Comparison of ENCODE assay signal across 8 cellular contexts in the genomic region with DNA sequence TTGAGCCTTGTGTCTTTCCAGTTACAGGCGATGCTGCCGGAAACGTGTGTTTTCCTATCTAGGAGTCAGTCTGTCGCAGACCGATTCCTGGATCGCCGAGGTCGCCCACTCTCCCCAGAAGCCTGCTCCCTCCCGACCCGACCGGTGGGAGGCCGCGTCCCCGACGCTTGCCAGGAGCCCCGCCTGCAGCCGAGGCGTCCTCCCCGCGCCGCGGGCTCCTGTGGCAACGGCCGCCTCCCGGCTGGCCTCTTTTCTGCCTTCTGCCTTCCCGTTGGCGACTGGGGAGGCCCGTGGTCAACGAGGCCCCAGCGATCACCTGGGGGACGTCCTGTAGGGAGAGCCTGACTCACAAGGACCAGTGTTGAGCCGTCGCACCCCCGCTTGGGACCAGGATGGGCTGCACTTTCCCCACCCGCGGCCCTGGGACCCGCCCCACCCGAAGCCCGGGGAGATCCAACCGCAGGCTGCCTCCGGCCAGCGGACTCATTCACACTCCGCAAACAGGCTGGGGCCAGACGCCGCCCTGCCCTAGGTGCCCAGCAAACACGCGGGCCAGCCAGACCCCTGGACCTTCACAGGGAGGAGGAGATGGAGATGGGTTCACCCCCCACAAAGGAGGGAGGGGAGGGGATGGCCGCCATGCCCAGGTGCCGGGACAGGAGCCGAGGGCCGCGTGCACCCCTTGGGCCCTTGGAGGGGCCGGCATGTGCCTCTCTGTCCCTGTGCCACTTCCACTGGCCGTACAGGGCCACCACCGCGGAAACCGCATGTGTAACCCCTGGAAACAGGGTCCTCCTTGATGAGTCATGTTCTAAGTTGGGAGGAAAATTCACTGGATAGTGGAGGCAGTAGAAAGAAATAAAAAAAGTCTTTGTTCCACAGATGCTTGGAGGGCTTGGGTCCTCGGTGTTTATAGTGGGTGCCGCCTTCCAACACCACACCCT. TPM values are rescaled to one million over a fixed set of nuclear protein-coding genes. Genes with fewer than 3 reads are reported as not detected.
DNase-seq lines count a peak whose midpoint lies in the region; ATAC-seq and TF ChIP-seq lines count a peak whose summit lies in the region.

No MANE protein-coding gene starts in this region.

- dilution Hi-C loops in mammary epithelial cell (cut with HindIII; ENCODE audit: low sequenced_read_pairs): loop anchor here (25.0 kb wide), 1 partner anchor 238 kb away; no protein-coding TSS in a partner anchor

- BruUV-seq in mammary epithelial cell (replicated peaks; lab: Mats Ljungman, UMichigan): no TSS peak

- H3K4me1 ChIP-seq in mammary epithelial cell (ENCODE audit: insufficient read depth, low read length): peaks cover 26% of the 10 kb centered on the region
- H3K4me1 ChIP-seq in smooth muscle cell (ENCODE audit: low read depth): peaks cover 31% of the 10 kb centered on the region

- H2AFZ ChIP-seq in mammary epithelial cell (ENCODE audit: low read depth, low read length) (peak overlapping the region; percentile 93), smooth muscle cell (ENCODE audit: low read depth) (no peak overlapping the region)

- H3K27ac ChIP-seq in mammary epithelial cell (ENCODE audit: insufficient read depth, low read depth, low read length) (no peak overlapping the region), smooth muscle cell (ENCODE audit: low read depth) (peak overlapping the region; percentile 96)

- H3K79me2 ChIP-seq in mammary epithelial cell (ENCODE audit: insufficient read depth, low read length) (no peaks in the 10 kb centered on the region), smooth muscle cell (ENCODE audit: low read depth) (no peaks in the 10 kb centered on the region)

- H3K36me3 ChIP-seq in mammary epithelial cell (ENCODE audit: insufficient read depth, low read length) (no peaks in the 10 kb centered on the region), smooth muscle cell (ENCODE audit: low read depth) (no peaks in the 10 kb centered on the region)

- 9% methylated on average over 3 of the region's 59 CpGs for WGBS in mammary epithelial cell (ENCODE audit: low coverage, missing lambda C conversion rate)
- under 1% methylated on average over 59 of the region's 59 CpGs for WGBS in smooth muscle cell (ENCODE audit: low lambda C conversion rate)

- H3K9me3 ChIP-seq in mammary epithelial cell (replicated peaks; ENCODE audit: insufficient read depth, low read length) (no peaks in the 10 kb centered on the region), smooth muscle cell (replicated peaks; ENCODE audit: low read depth) (no peaks in the 10 kb centered on the region)

- TF ChIP-seq CTCF in NB4 (IDR thresholded peaks at IDR 0.05; ENCODE audit: low read depth, low read length) (no peak), mammary epithelial cell (conservative IDR thresholded peaks at IDR 0.05 in 1 of 2, IDR thresholded peaks at IDR 0.05 in 1 of 2; ENCODE audit: extremely low read depth in 1 of 2, insufficient read depth in 1 of 2, low read depth in 1 of 2, low read length in 2 of 2) (no peak), smooth muscle cell (IDR thresholded peaks at IDR 0.05; ENCODE audit: borderline replicate concordance, insufficient read depth, poor library complexity, severe bottlenecking) (no peak)

- CTCF ChIA-PET in mammary epithelial cell (lab: Charles Lee; ENCODE audit: low non-redundant PET): interaction anchor here (0.6 to 0.7 kb wide), 2 partner anchors 86 to 527 kb away, joined by 4 to 8 read pairs; no protein-coding TSS in a partner anchor

- H3K27me3 ChIP-seq in mammary epithelial cell (ENCODE audit: insufficient read depth, low read length) (peaks cover 2% of the 10 kb centered on the region), smooth muscle cell (ENCODE audit: low read depth) (no peaks in the 10 kb centered on the region)

- no peak overlapping the region for H3K4me3 ChIP-seq in NB4 (ENCODE audit: low read depth, low read length)
- peak overlapping the region; percentile 31 to 47 (median 46) for H3K4me3 ChIP-seq in mammary epithelial cell (replicated peaks in 1 of 3; ENCODE audit: insufficient read depth in 1 of 3, low read depth in 2 of 3, low read length in 3 of 3)
- H3K4me3 ChIP-seq in smooth muscle cell: peak overlapping the region; percentile 46

- in situ Hi-C loops in mammary epithelial cell (cut with MboI; ENCODE audit: low sequenced_read_pairs in 2 of 2): loop anchor here in 1 of 2 donors (25.0 kb wide), 1 partner anchor 138 kb away; no protein-coding TSS in a partner anchor

- H3K9ac ChIP-seq in mammary epithelial cell (ENCODE audit: insufficient read depth, low read length) (no peak overlapping the region), smooth muscle cell (ENCODE audit: low read depth) (peak overlapping the region; percentile 84)

- ATAC-seq in HG02970 (IDR thresholded peaks at IDR 0.05; ENCODE audit: low FRiP score, unreplicated experiment): no peak

- H3K4me2 ChIP-seq in mammary epithelial cell (ENCODE audit: insufficient read depth, low read depth, low read length): peak overlapping the region; percentile 86
- peak overlapping the region; percentile 90 for H3K4me2 ChIP-seq in smooth muscle cell

- no peaks in the 10 kb centered on the region for H4K20me1 ChIP-seq in mammary epithelial cell (ENCODE audit: insufficient read depth, low read length)
- no peaks in the 10 kb centered on the region for H4K20me1 ChIP-seq in smooth muscle cell (ENCODE audit: low read depth)

- peak; percentile 4 for TF ChIP-seq POLR2A in NB4 (IDR thresholded peaks at IDR 0.05; ENCODE audit: extremely low read depth, insufficient read length)

- peaks cover 25% of the 10 kb centered on the region for H3F3A ChIP-seq in smooth muscle cell (ENCODE audit: low read depth)

- intact Hi-C loops in mammary epithelial cell (cut with micrococcal nuclease): loop anchor here (5.0 kb wide), 1 partner anchor 353 kb away; a partner anchor contains a TSS

- DNase-seq in NCI-H748 (lab: John Stamatoyannopoulos, UW; ENCODE audit: unreplicated experiment) (peak; percentile 71), NCI-H748 treated with DMSO at 0.1 percent for 48 hours (lab: John Stamatoyannopoulos, UW) (no peak), NB4 (ENCODE audit: low read depth) (peak; percentile 53), mammary epithelial cell (peak; percentile 28), islet precursor cell (peak; percentile 82), smooth muscle cell (lab: John Stamatoyannopoulos, UW; ENCODE audit: unreplicated experiment) (no peak), GDM1 (lab: John Stamatoyannopoulos, UW) (no peak)

RNA-seq across cellular contexts. Expression of gene COL6A1, which starts 7.2 kb away (rescaled TPM):
- total RNA-seq in mammary epithelial cell (100 to 1,000 TPM in 1 of 2 donors, 1 to 10 TPM in 1; 9.1 to 156 TPM), smooth muscle cell (1,267 and 1,292 TPM in 2 replicates)
- polyA plus RNA-seq in mammary epithelial cell (12.0 TPM), smooth muscle cell (2,075 and 2,827 TPM in 2 replicates)
- polyA minus RNA-seq in mammary epithelial cell: 4.4 TPM

Comparison
In these comparisons a context has a peak if more than half of its experiments do, and no peak if none do; other contexts are left out.
1. DNase-seq: peak in NCI-H748 (single experiment), NB4 (single experiment), mammary epithelial cell (single experiment) and islet precursor cell (single experiment); none in NCI-H748 treated with DMSO at 0.1 percent for 48 hours (single experiment), smooth muscle cell (single experiment) and GDM1 (single experiment).